Comparison of ENCODE assay signal across 8 cellular contexts in genomic region chr18:3451166-3451988, GRCh38. TPM values are rescaled to one million over a fixed set of nuclear protein-coding genes. Genes with fewer than 3 reads are reported as not detected.
DNase-seq lines count a peak whose midpoint lies in the region; ATAC-seq and TF ChIP-seq lines count a peak whose summit lies in the region.

No MANE protein-coding gene starts in this region.

- H3K4me1 ChIP-seq in KMS-11 (ENCODE audit: low read depth, poor library complexity, severe bottlenecking) (peaks cover 36% of the 10 kb centered on the region), trophoblast cell (ENCODE audit: control insufficient read depth in 1 of 2, insufficient read depth in 2 of 2, low read length in 2 of 2) (peaks cover 0 to 7% of the 10 kb centered on the region in 2 experiments), thyroid gland (peaks cover 30 to 32% of the 10 kb centered on the region in 2 donors)

- H3K79me2 ChIP-seq in KMS-11 (ENCODE audit: insufficient read depth, low read depth) = peaks cover 35% of the 10 kb centered on the region; the same call in 1 of the 2 replicates
- peaks cover 43% of the 10 kb centered on the region for H3K79me2 ChIP-seq in trophoblast cell (ENCODE audit: control insufficient read depth, insufficient read depth, low read length, poor library complexity)

- peak overlapping the region; percentile 98 for H2AK5ac ChIP-seq in trophoblast cell (ENCODE audit: low read length)

- H2AFZ ChIP-seq in KMS-11 (ENCODE audit: low read depth) = peak overlapping the region; percentile 63
- peak overlapping the region; percentile 72 for H2AFZ ChIP-seq in trophoblast cell (ENCODE audit: insufficient read depth, low read length, poor library complexity)

- peak overlapping the region; percentile 95 for H4K12ac ChIP-seq in trophoblast cell (ENCODE audit: low read depth, low read length)

- H3K4me1 Mint-ChIP-seq in Calu3 (ENCODE audit: low read depth, unreplicated experiment) = peaks cover 5% of the 10 kb centered on the region
- peaks cover 64% of the 10 kb centered on the region for H3K4me1 Mint-ChIP-seq in activated naive CD8-positive, alpha-beta T cell treated with anti-CD3 and anti-CD28 coated beads, Interleukin-2, amount 50 U/mL, for 24 hours

- peaks cover 59% of the 10 kb centered on the region for H3K79me1 ChIP-seq in trophoblast cell (ENCODE audit: low read length)

- intact Hi-C loops in Calu3 (cut with micrococcal nuclease; ENCODE audit: unreplicated experiment) = no loop called here
- intact Hi-C loops in cardiac septum (cut with DNase I) = loop anchor here (5.0 to 10.0 kb wide), 3 partner anchors 189 to 477 kb away; partner anchors contain the start of gene MYL12B
- intact Hi-C loops in thyroid gland (cut with DNase I) = loop anchor here (5.0 to 10.0 kb wide), 2 partner anchors 146 to 167 kb away; no protein-coding TSS in a partner anchor

- H4K91ac ChIP-seq in trophoblast cell (ENCODE audit: low read depth, low read length) = peak overlapping the region; percentile 97

- peak overlapping the region; percentile 96 for H4K8ac ChIP-seq in trophoblast cell (ENCODE audit: low read depth, low read length)

- CTCF ChIA-PET in Calu3 (lab: Charles Lee) = interaction anchor here (1.0 to 3.9 kb wide), 3 partner anchors 143 to 215 kb away, joined by 3 to 24 read pairs (median 5); no protein-coding TSS in a partner anchor

- TSS peak; percentile 9 for BruUV-seq in Calu3 (replicated peaks; lab: Mats Ljungman, UMichigan)

- H3K4me3 ChIP-seq in KMS-11 (IDR thresholded peaks at IDR 0.05; ENCODE audit: insufficient read depth, low read depth, low read length) (no peak overlapping the region), trophoblast cell (ENCODE audit: low read depth, low read length) (peak overlapping the region; percentile 93), thyroid gland (replicated peaks in 1 of 3) (peak overlapping the region; percentile 68 to 97 (median 96))

- H3K36me3 ChIP-seq in KMS-11 (ENCODE audit: insufficient read depth) (no peaks in the 10 kb centered on the region), trophoblast cell (ENCODE audit: control insufficient read depth in 1 of 2, insufficient read depth in 2 of 2, low read length in 2 of 2) (peaks cover 5 to 9% of the 10 kb centered on the region in 2 experiments), thyroid gland (peaks cover 0 to 4% of the 10 kb centered on the region in 2 donors)

- peak overlapping the region; percentile 95 for H3K27ac Mint-ChIP-seq in Calu3 (ENCODE audit: unreplicated experiment)
- H3K27ac Mint-ChIP-seq in activated naive CD8-positive, alpha-beta T cell treated with anti-CD3 and anti-CD28 coated beads, Interleukin-2, amount 50 U/mL, for 24 hours = peak overlapping the region; percentile 100

- no peak for TF ChIP-seq CTCF in Calu3 (IDR thresholded peaks at IDR 0.05; ENCODE audit: unreplicated experiment)
- TF ChIP-seq CTCF in KMS-11 (conservative IDR thresholded peaks at IDR 0.05; ENCODE audit: low read depth, low read length) = no peak
- no peak for TF ChIP-seq CTCF in thyroid gland (IDR thresholded peaks at IDR 0.05)

- H3K9ac ChIP-seq in KMS-11 (peak overlapping the region; percentile 85), trophoblast cell (ENCODE audit: low read length) (peak overlapping the region; percentile 100)

- peaks cover 96% of the 10 kb centered on the region for H3K36me3 Mint-ChIP-seq in Calu3 (ENCODE audit: insufficient read depth, unreplicated experiment)
- peaks cover 32% of the 10 kb centered on the region for H3K36me3 Mint-ChIP-seq in activated naive CD8-positive, alpha-beta T cell treated with anti-CD3 and anti-CD28 coated beads, Interleukin-2, amount 50 U/mL, for 24 hours (ENCODE audit: low read depth)

- H3K18ac ChIP-seq in trophoblast cell (ENCODE audit: low read length) = peak overlapping the region; percentile 99

- H3K9me3 ChIP-seq in trophoblast cell (ENCODE audit: insufficient read depth, low read depth, low read length) = no peaks in the 10 kb centered on the region
- no peaks in the 10 kb centered on the region for H3K9me3 ChIP-seq in thyroid gland

- H3K14ac ChIP-seq in trophoblast cell (ENCODE audit: low read length) = peak overlapping the region; percentile 100

- H3K4ac ChIP-seq in trophoblast cell (ENCODE audit: low read depth, low read length) = peak overlapping the region; percentile 100

- H3K9me3 Mint-ChIP-seq in Calu3 (ENCODE audit: low read depth, unreplicated experiment) = no peaks in the 10 kb centered on the region
- no peaks in the 10 kb centered on the region for H3K9me3 Mint-ChIP-seq in activated naive CD8-positive, alpha-beta T cell treated with anti-CD3 and anti-CD28 coated beads, Interleukin-2, amount 50 U/mL, for 24 hours

- peak; percentile 41 for ATAC-seq in activated naive CD8-positive, alpha-beta T cell treated with anti-CD3 and anti-CD28 coated beads, Interleukin-2, amount 50 U/mL, for 24 hours
- no peak for ATAC-seq in GM18907 (IDR thresholded peaks at IDR 0.05; ENCODE audit: unreplicated experiment)

- no CpG with 5 or more reads among the region's 50 CpGs for whole genome bisulfite sequencing in trophoblast cell (ENCODE audit: extremely low coverage, insufficient coverage, insufficient read length)
- WGBS in thyroid gland, 2 donors = 0 to 1% methylated on average over 43 to 45 of the region's 50 CpGs

- TF ChIP-seq POLR2A in thyroid gland (IDR thresholded peaks at IDR 0.05) = peak; percentile 82 to 98

- H3K4me2 ChIP-seq in KMS-11 = peak overlapping the region; percentile 82
- peak overlapping the region; percentile 62 for H3K4me2 ChIP-seq in trophoblast cell (ENCODE audit: low read length)

- H2BK120ac ChIP-seq in trophoblast cell (ENCODE audit: insufficient read depth, low read length, poor library complexity) = peak overlapping the region; percentile 96

- peak overlapping the region; percentile 63 for H3K27ac ChIP-seq in KMS-11
- H3K27ac ChIP-seq in trophoblast cell (ENCODE audit: low read depth, low read length) = peak overlapping the region; percentile 94
- peak overlapping the region; percentile 93 to 100 (median 98) for H3K27ac ChIP-seq in thyroid gland

- peak overlapping the region; percentile 92 for H3K4me3 Mint-ChIP-seq in Calu3 (ENCODE audit: low read depth, unreplicated experiment)
- H3K4me3 Mint-ChIP-seq in activated naive CD8-positive, alpha-beta T cell treated with anti-CD3 and anti-CD28 coated beads, Interleukin-2, amount 50 U/mL, for 24 hours = peak overlapping the region; percentile 94

- peak overlapping the region; percentile 55 for H3K23ac ChIP-seq in trophoblast cell (ENCODE audit: low read length)

- peak overlapping the region; percentile 99 for H2BK5ac ChIP-seq in trophoblast cell (ENCODE audit: low read depth, low read length, poor library complexity)

- no peaks in the 10 kb centered on the region for H4K20me1 ChIP-seq in KMS-11 (ENCODE audit: insufficient read depth)

- DNase-seq in Calu3 (peak; percentile 91), T follicular helper cell (ENCODE audit: low read depth) (peak; percentile 69), cardiac septum (ENCODE audit: low spot score) (peak; percentile 97), trophoblast cell (peak; percentile 86 to 90), thyroid gland (peak; percentile 98)
- peak; percentile 92 for DNase-seq in activated naive CD8-positive, alpha-beta T cell treated with anti-CD3 and anti-CD28 coated beads, Interleukin-2, amount 50 U/mL, for 24 hours

- H3K27me3 Mint-ChIP-seq in Calu3 (ENCODE audit: unreplicated experiment) = no peaks in the 10 kb centered on the region
- H3K27me3 Mint-ChIP-seq in activated naive CD8-positive, alpha-beta T cell treated with anti-CD3 and anti-CD28 coated beads, Interleukin-2, amount 50 U/mL, for 24 hours = no peaks in the 10 kb centered on the region

- H2BK12ac ChIP-seq in trophoblast cell (ENCODE audit: low read length) = peak overlapping the region; percentile 41

- no peaks in the 10 kb centered on the region for H3K27me3 ChIP-seq in KMS-11 (ENCODE audit: insufficient read depth, low read depth)
- H3K27me3 ChIP-seq in trophoblast cell (ENCODE audit: insufficient read depth, low read length) = no peaks in the 10 kb centered on the region
- H3K27me3 ChIP-seq in thyroid gland = no peaks in the 10 kb centered on the region

RNA-seq across cellular contexts. Expression of gene TGIF1, which starts 1.4 kb away (rescaled TPM):
- total RNA-seq in Calu3 (2022) = 129 and 139 TPM in 2 replicates
- total RNA-seq in cardiac septum = 10.8 TPM
- 125 and 128 TPM in 2 replicates for polyA plus RNA-seq in trophoblast cell (2013)
- total RNA-seq in thyroid gland = 10 to 100 TPM; 46.4 to 62.3 (median 52.3) TPM
